Comparison of ENCODE assay signal across 1 cellular context in genomic region chr9:135945969-135946368, GRCh38.
TF ChIP-seq lines count a peak whose summit lies in the region.

No MANE protein-coding gene starts in this region.

TF ChIP-seq in K562, 482 proteins besides CTCF, POLR2A, EP300 and RAD21:
- TF ChIP-seq ASH1L (IDR thresholded peaks at IDR 0.05; ENCODE audit: borderline replicate concordance, low read depth, partially characterized antibody), result no peak
- TF ChIP-seq RBFOX2 (IDR thresholded peaks at IDR 0.05; ENCODE audit: low read depth, low read length), result peak; percentile 60; the same call in 1 of the 2 replicates
- TF ChIP-seq PRMT5 (CRISPR knock-in tag; IDR thresholded peaks at IDR 0.05), result peak; percentile 0; the same call in 1 of the 2 replicates
- TF ChIP-seq ZBTB33 (CRISPR knock-in tag; IDR thresholded peaks at IDR 0.05), result peak; percentile 66
- TF ChIP-seq POLR2G (IDR thresholded peaks at IDR 0.05; ENCODE audit: low read depth, low read length), result peak; percentile 23; the same call in 1 of the 2 replicates
